In the genomic region with DNA sequence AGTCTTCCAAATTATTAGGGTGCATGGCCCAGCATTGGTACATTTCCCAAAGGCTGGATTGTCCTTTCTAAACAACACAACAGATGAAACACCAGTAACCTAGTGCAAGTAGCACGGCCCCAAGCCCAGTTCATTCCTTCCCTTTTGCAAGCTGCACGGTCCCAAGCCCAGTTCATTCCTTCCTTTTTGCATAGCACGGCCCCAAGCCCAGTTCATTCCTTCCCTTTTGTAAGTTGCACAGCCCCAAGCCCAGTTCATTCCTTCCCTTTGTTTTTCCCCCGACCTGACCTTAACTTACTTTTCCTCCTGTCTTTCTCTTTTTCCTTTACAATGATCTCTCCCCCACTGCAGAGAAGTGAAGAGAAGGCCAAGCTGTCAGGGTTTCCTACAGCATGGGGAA, we compare ENCODE assay signal across 18 cellular contexts.
DNase-seq lines count a peak whose midpoint lies in the region; TF ChIP-seq lines count a peak whose summit lies in the region.
"Had no signal": no experiment of that assay in that cellular context is flagged by ENCODE, and none has a peak within 500 bp of the region (broad histone marks: within the 10 kb centered on the region; RNA-seq: fewer than 3 reads in every experiment).

No MANE protein-coding gene starts in this region.

- H3K27me3 Mint-ChIP-seq in CD8-positive, alpha-beta memory T cell = peaks cover 0 to under 1% of the 10 kb centered on the region in 2 donors
- H3K27me3 Mint-ChIP-seq in osteocyte (ENCODE audit: unreplicated experiment) = peaks cover 3% of the 10 kb centered on the region

- no peak overlapping the region for H3K4me3 ChIP-seq in CD8-positive, alpha-beta memory T cell (ENCODE audit: low read length)
- no peak overlapping the region for H3K4me3 ChIP-seq in mesenchymal stem cell (ENCODE audit: insufficient read depth in 1 of 2, low read depth in 1 of 2, low read length in 2 of 2)
- H3K4me3 ChIP-seq: A549 had no signal

- peak overlapping the region in 5 of 8 donors; percentile 21 to 87 (median 45) for H3K27ac Mint-ChIP-seq in CD8-positive, alpha-beta memory T cell
- H3K27ac Mint-ChIP-seq in osteocyte (ENCODE audit: unreplicated experiment) = no peak overlapping the region

- DNase-seq in activated effector memory CD4-positive, alpha-beta T cell treated with anti-CD3 and anti-CD28 coated beads, Interleukin-2, amount 50 U/mL, for 16 hours = peak; percentile 28
- no peak for DNase-seq in activated effector memory CD4-positive, alpha-beta T cell treated with Interleukin-2 at 50 U/mL for 16 hours
- DNase-seq in CD8-positive, alpha-beta memory T cell = no peak
- DNase-seq in ecto neural progenitor cell (ENCODE audit: low spot score) (peak; percentile 10), osteocyte (ENCODE audit: extremely low spot score, unreplicated experiment) (peak; percentile 57), mesenchymal stem cell (no peak), NCI-H345 treated with DMSO at 0.1 percent for 48 hours (lab: John Stamatoyannopoulos, UW; ENCODE audit: unreplicated experiment) (no peak), H4 (ENCODE audit: low spot score) (no peak)
- DNase-seq: GDM1, H9, KG1, NCI-H1694 treated with DMSO at 0.1 percent for 48 hours, NCI-H2107, NCI-H510A treated with DMSO at 0.1 percent for 48 hours, NCI-H82, OCI-M1, SHP77 had no signal

- H3K9me3 Mint-ChIP-seq in CD8-positive, alpha-beta memory T cell = no peaks in the 10 kb centered on the region
- H3K9me3 Mint-ChIP-seq in osteocyte (ENCODE audit: unreplicated experiment) = no peaks in the 10 kb centered on the region

- H3K4ac ChIP-seq in mesenchymal stem cell (ENCODE audit: low read depth in 1 of 2, low read length in 2 of 2) = no peak overlapping the region

- H2AFZ ChIP-seq in mesenchymal stem cell (ENCODE audit: low read depth, low read length) = no peak overlapping the region

- H3K79me1 ChIP-seq in mesenchymal stem cell (replicated peaks; ENCODE audit: low read length, poor library complexity, severe bottlenecking) = no peaks in the 10 kb centered on the region

- no peak overlapping the region for H3K14ac ChIP-seq in mesenchymal stem cell (ENCODE audit: low read length in 2 of 2)

- H3K27ac ChIP-seq in CD8-positive, alpha-beta memory T cell (ENCODE audit: low read depth, low read length) = no peak overlapping the region
- no peak overlapping the region for H3K27ac ChIP-seq in mesenchymal stem cell (ENCODE audit: low read length, poor library complexity, severe bottlenecking)
- H3K27ac ChIP-seq: A549 had no signal

- H3K23ac ChIP-seq in mesenchymal stem cell (ENCODE audit: low read length in 2 of 2) = no peak overlapping the region

- TF ChIP-seq CTCF in osteocyte (IDR thresholded peaks at IDR 0.05) = no peak

- H2BK12ac ChIP-seq in mesenchymal stem cell (ENCODE audit: low read length in 2 of 2) = no peak overlapping the region

- no peaks in the 10 kb centered on the region for H3K36me3 Mint-ChIP-seq in CD8-positive, alpha-beta memory T cell
- H3K36me3 Mint-ChIP-seq in osteocyte (ENCODE audit: unreplicated experiment) = no peaks in the 10 kb centered on the region

- H3K18ac ChIP-seq in mesenchymal stem cell (ENCODE audit: low read depth in 1 of 2, low read length in 2 of 2) = no peak overlapping the region

- H3K9ac ChIP-seq in mesenchymal stem cell (ENCODE audit: low read length) = no peak overlapping the region

- no peaks in the 10 kb centered on the region for H3K9me3 ChIP-seq in CD8-positive, alpha-beta memory T cell (ENCODE audit: low read length)
- no peaks in the 10 kb centered on the region for H3K9me3 ChIP-seq in mesenchymal stem cell (ENCODE audit: control insufficient read depth, low read length)
- H3K9me3 ChIP-seq: A549 had no signal

- 82% methylated on average over 4 of the region's 4 CpGs for WGBS in mesenchymal stem cell

- peaks cover 67% of the 10 kb centered on the region for H3K4me1 ChIP-seq in CD8-positive, alpha-beta memory T cell (ENCODE audit: insufficient read depth, low read length)
- H3K4me1 ChIP-seq in mesenchymal stem cell (ENCODE audit: control insufficient read depth, insufficient read depth, low read depth, low read length) = peaks cover 7% of the 10 kb centered on the region
- H3K4me1 ChIP-seq: A549 had no signal

- H4K91ac ChIP-seq in mesenchymal stem cell (ENCODE audit: low read length) = no peak overlapping the region

- H2AK5ac ChIP-seq in mesenchymal stem cell (ENCODE audit: low read length, severe bottlenecking) = no peak overlapping the region

- H2BK15ac ChIP-seq in mesenchymal stem cell (ENCODE audit: low read depth, poor library complexity, severe bottlenecking) = no peak overlapping the region

- H4K8ac ChIP-seq in mesenchymal stem cell (ENCODE audit: low read length) = no peak overlapping the region

- H2BK5ac ChIP-seq in mesenchymal stem cell (ENCODE audit: low read depth, low read length, poor library complexity, severe bottlenecking) = no peak overlapping the region

- no peak overlapping the region for H2BK120ac ChIP-seq in mesenchymal stem cell (ENCODE audit: low read depth, low read length)

- CTCF ChIA-PET in CD8-positive, alpha-beta memory T cell (lab: Charles Lee) = no interaction called here

- H3K4me1 Mint-ChIP-seq in CD8-positive, alpha-beta memory T cell = peaks cover 37 to 62% (median 47%) of the 10 kb centered on the region in 3 donors
- H3K4me1 Mint-ChIP-seq in osteocyte (ENCODE audit: unreplicated experiment) = no peaks in the 10 kb centered on the region

- H3K4me2 ChIP-seq in mesenchymal stem cell (ENCODE audit: low read length, poor library complexity, severe bottlenecking) = no peak overlapping the region

- H3K36me3 ChIP-seq in CD8-positive, alpha-beta memory T cell (ENCODE audit: insufficient read depth, low read length) = no peaks in the 10 kb centered on the region
- no peaks in the 10 kb centered on the region for H3K36me3 ChIP-seq in mesenchymal stem cell (ENCODE audit: control insufficient read depth in 1 of 2, insufficient read depth in 2 of 2, low read depth in 1 of 2, low read length in 2 of 2)

- no peak overlapping the region for H3K4me3 Mint-ChIP-seq in CD8-positive, alpha-beta memory T cell
- no peak overlapping the region for H3K4me3 Mint-ChIP-seq in osteocyte (ENCODE audit: unreplicated experiment)
- H3K4me3 Mint-ChIP-seq: H9 had no signal

- POLR2A ChIA-PET in CD8-positive, alpha-beta memory T cell (lab: Charles Lee) = no interaction called here

- no peaks in the 10 kb centered on the region for H3K27me3 ChIP-seq in CD8-positive, alpha-beta memory T cell (ENCODE audit: insufficient read depth, low read length, poor library complexity, severe bottlenecking)
- peaks cover 0 to 11% of the 10 kb centered on the region in 2 experiments for H3K27me3 ChIP-seq in mesenchymal stem cell (ENCODE audit: control insufficient read depth in 1 of 2, insufficient read depth in 1 of 2, low read length in 2 of 2)

Comparison
In these comparisons a context has a peak if more than half of its experiments do, and no peak if none do; other contexts are left out.
1. DNase-seq: peak in activated effector memory CD4-positive, alpha-beta T cell treated with anti-CD3 and anti-CD28 coated beads, Interleukin-2, amount 50 U/mL, for 16 hours (single experiment), ecto neural progenitor cell (single experiment) and osteocyte (single experiment); none in activated effector memory CD4-positive, alpha-beta T cell treated with Interleukin-2 at 50 U/mL for 16 hours (single experiment), CD8-positive, alpha-beta memory T cell (0 of 5), mesenchymal stem cell (single experiment), NCI-H345 treated with DMSO at 0.1 percent for 48 hours (single experiment) and H4 (single experiment).